In the genomic region with DNA sequence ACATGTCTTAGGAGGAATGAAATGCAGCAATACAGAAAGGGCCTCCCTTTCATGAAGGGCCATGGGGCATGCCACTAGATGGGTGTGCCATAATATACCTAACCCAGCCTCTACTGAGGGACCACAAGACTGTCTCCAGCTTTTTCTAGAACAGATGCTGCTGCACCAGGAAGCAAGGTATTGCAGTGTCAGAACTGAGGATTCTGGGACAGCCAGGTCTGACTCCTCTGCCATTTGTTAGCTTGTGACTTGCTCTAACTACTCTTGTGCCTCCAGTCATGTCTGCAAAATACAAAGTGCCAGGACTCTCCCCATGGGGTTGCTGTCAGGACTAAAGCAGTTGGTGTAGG, we compare ENCODE assay signal across 1 cellular context.
TF ChIP-seq lines count a peak whose summit lies in the region.

No MANE protein-coding gene starts in this region.

TF ChIP-seq in HCT116, 20 proteins besides CTCF, POLR2A, EP300 and RAD21 (continued from another document):
- TF ChIP-seq, protein P1, sequence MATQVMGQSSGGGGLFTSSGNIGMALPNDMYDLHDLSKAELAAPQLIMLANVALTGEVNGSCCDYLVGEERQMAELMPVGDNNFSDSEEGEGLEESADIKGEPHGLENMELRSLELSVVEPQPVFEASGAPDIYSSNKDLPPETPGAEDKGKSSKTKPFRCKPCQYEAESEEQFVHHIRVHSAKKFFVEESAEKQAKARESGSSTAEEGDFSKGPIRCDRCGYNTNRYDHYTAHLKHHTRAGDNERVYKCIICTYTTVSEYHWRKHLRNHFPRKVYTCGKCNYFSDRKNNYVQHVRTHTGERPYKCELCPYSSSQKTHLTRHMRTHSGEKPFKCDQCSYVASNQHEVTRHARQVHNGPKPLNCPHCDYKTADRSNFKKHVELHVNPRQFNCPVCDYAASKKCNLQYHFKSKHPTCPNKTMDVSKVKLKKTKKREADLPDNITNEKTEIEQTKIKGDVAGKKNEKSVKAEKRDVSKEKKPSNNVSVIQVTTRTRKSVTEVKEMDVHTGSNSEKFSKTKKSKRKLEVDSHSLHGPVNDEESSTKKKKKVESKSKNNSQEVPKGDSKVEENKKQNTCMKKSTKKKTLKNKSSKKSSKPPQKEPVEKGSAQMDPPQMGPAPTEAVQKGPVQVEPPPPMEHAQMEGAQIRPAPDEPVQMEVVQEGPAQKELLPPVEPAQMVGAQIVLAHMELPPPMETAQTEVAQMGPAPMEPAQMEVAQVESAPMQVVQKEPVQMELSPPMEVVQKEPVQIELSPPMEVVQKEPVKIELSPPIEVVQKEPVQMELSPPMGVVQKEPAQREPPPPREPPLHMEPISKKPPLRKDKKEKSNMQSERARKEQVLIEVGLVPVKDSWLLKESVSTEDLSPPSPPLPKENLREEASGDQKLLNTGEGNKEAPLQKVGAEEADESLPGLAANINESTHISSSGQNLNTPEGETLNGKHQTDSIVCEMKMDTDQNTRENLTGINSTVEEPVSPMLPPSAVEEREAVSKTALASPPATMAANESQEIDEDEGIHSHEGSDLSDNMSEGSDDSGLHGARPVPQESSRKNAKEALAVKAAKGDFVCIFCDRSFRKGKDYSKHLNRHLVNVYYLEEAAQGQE (IDR thresholded peaks at IDR 0.05; ENCODE audit: low read depth): no peak
- TF ChIP-seq TCF7L2 (IDR thresholded peaks at IDR 0.05; ENCODE audit: borderline replicate concordance, extremely low read depth, insufficient read depth, insufficient read length): no peak
- TF ChIP-seq POLR2AphosphoS5 (IDR thresholded peaks at IDR 0.05; ENCODE audit: low read depth, low read length): no peak
- TF ChIP-seq, protein P2, sequence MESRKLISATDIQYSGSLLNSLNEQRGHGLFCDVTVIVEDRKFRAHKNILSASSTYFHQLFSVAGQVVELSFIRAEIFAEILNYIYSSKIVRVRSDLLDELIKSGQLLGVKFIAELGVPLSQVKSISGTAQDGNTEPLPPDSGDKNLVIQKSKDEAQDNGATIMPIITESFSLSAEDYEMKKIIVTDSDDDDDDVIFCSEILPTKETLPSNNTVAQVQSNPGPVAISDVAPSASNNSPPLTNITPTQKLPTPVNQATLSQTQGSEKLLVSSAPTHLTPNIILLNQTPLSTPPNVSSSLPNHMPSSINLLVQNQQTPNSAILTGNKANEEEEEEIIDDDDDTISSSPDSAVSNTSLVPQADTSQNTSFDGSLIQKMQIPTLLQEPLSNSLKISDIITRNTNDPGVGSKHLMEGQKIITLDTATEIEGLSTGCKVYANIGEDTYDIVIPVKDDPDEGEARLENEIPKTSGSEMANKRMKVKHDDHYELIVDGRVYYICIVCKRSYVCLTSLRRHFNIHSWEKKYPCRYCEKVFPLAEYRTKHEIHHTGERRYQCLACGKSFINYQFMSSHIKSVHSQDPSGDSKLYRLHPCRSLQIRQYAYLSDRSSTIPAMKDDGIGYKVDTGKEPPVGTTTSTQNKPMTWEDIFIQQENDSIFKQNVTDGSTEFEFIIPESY (IDR thresholded peaks at IDR 0.05; ENCODE audit: extremely low read depth, insufficient replicate concordance, low read length): no peak
- no peak for TF ChIP-seq FOSL1 (IDR thresholded peaks at IDR 0.05; ENCODE audit: low read depth)
- TF ChIP-seq SIN3A (IDR thresholded peaks at IDR 0.05; ENCODE audit: low read depth): no peak
- no peak for TF ChIP-seq ZNF274 (IDR thresholded peaks at IDR 0.05; ENCODE audit: low read depth, low read length)
- TF ChIP-seq YY1 (IDR thresholded peaks at IDR 0.05; ENCODE audit: extremely low read depth, insufficient replicate concordance, low read depth, low read length): no peak
- TF ChIP-seq EGR1 (IDR thresholded peaks at IDR 0.05; ENCODE audit: low read depth): no peak
- no peak for TF ChIP-seq SRF (IDR thresholded peaks at IDR 0.05; ENCODE audit: low read depth)
- TF ChIP-seq MAX (IDR thresholded peaks at IDR 0.05): no peak
- TF ChIP-seq, protein P3, sequence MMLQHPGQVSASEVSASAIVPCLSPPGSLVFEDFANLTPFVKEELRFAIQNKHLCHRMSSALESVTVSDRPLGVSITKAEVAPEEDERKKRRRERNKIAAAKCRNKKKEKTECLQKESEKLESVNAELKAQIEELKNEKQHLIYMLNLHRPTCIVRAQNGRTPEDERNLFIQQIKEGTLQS (IDR thresholded peaks at IDR 0.05): no peak
TF ChIP-seq in HCT116: peak in this region for 0.
